Comparison of ENCODE assay signal across 2 cellular contexts in genomic region chr10:95508730-95509129, GRCh38.
TF ChIP-seq lines count a peak whose summit lies in the region.

No MANE protein-coding gene starts in this region.

TF ChIP-seq in H1, 55 proteins besides CTCF, POLR2A, EP300 and RAD21:
- TF ChIP-seq SAP30 (IDR thresholded peaks at IDR 0.05; ENCODE audit: insufficient read depth, insufficient replicate concordance, low read length), result no peak
- no peak for TF ChIP-seq CTBP2 (IDR thresholded peaks at IDR 0.05; ENCODE audit: borderline replicate concordance, insufficient read depth, insufficient read length, low read length)
- no peak for TF ChIP-seq RBBP5 (IDR thresholded peaks at IDR 0.05; ENCODE audit: borderline replicate concordance, low read depth, low read length)
- no peak for TF ChIP-seq JUND (IDR thresholded peaks at IDR 0.05; ENCODE audit: low read length)
- TF ChIP-seq CBX8 (IDR thresholded peaks at IDR 0.05; ENCODE audit: borderline replicate concordance, low read depth, low read length), result no peak
- TF ChIP-seq RFX5 (IDR thresholded peaks at IDR 0.05; ENCODE audit: borderline replicate concordance, low read depth, low read length), result no peak
- no peak for TF ChIP-seq NRF1 (IDR thresholded peaks at IDR 0.05; ENCODE audit: low read depth, low read length)
- TF ChIP-seq SIRT6 (IDR thresholded peaks at IDR 0.05; ENCODE audit: low read length), result no peak
- no peak for TF ChIP-seq CHD2 (IDR thresholded peaks at IDR 0.05; ENCODE audit: low read length)
- no peak for TF ChIP-seq GABPA (IDR thresholded peaks at IDR 0.05; ENCODE audit: borderline replicate concordance, insufficient read depth, low read length)
- no peak for TF ChIP-seq POLR2AphosphoS5 (IDR thresholded peaks at IDR 0.05; ENCODE audit: low read depth, low read length)
- no peak for TF ChIP-seq BRCA1 (IDR thresholded peaks at IDR 0.05; ENCODE audit: low read depth, low read length)

TF ChIP-seq in HepG2, 621 proteins besides CTCF, POLR2A, EP300 and RAD21:
- TF ChIP-seq SRSF9 (IDR thresholded peaks at IDR 0.05; ENCODE audit: borderline replicate concordance, insufficient read depth, low read depth, low read length, poor library complexity, severe bottlenecking) (no peak), NFRKB (IDR thresholded peaks at IDR 0.05) (no peak), CERS6 (CRISPR knock-in tag; IDR thresholded peaks at IDR 0.05) (no peak), ZMYM2 (CRISPR knock-in tag; IDR thresholded peaks at IDR 0.05) (no peak), NR2F6 (IDR thresholded peaks at IDR 0.05) (no peak), NR2F6 (CRISPR knock-in tag; IDR thresholded peaks at IDR 0.05) (no peak), ZNF589 (CRISPR knock-in tag; conservative IDR thresholded peaks at IDR 0.05) (no peak), DMTF1 (CRISPR knock-in tag; IDR thresholded peaks at IDR 0.05) (no peak), ZNF275 (CRISPR knock-in tag; IDR thresholded peaks at IDR 0.05; ENCODE audit: borderline replicate concordance) (no peak), NKX3-1 (CRISPR knock-in tag; IDR thresholded peaks at IDR 0.05) (no peak), ATRX (CRISPR knock-in tag; IDR thresholded peaks at IDR 0.05; ENCODE audit: borderline replicate concordance) (no peak), HDAC1 (CRISPR knock-in tag; IDR thresholded peaks at IDR 0.05) (no peak), FOXJ3 (CRISPR knock-in tag; IDR thresholded peaks at IDR 0.05; ENCODE audit: borderline replicate concordance) (no peak), ETS1 (CRISPR knock-in tag; IDR thresholded peaks at IDR 0.05) (no peak), NR1H2 (CRISPR knock-in tag; IDR thresholded peaks at IDR 0.05; ENCODE audit: borderline replicate concordance, low read depth) (no peak), MIER2 (CRISPR knock-in tag; IDR thresholded peaks at IDR 0.05) (no peak)
TF ChIP-seq in HepG2: peak in this region for 0.
